ENCODE assay signal across 7 cellular contexts in genomic region chr12:92065018-92065499, GRCh38.
DNase-seq lines count a peak whose midpoint lies in the region; ATAC-seq and TF ChIP-seq lines count a peak whose summit lies in the region.

No MANE protein-coding gene starts in this region.

- ATAC-seq in GM18870 (IDR thresholded peaks at IDR 0.05; ENCODE audit: unreplicated experiment), result peak; percentile 68
- peak; percentile 56 for ATAC-seq in HG02840 (IDR thresholded peaks at IDR 0.05; ENCODE audit: low FRiP score, unreplicated experiment)
- no peak for ATAC-seq in Right ventricle myocardium superior (ENCODE audit: poor library complexity)
- no peak for ATAC-seq in gastrocnemius medialis

- H3K27me3 ChIP-seq in gastrocnemius medialis, result no peaks in the 10 kb centered on the region

- H3K4me1 ChIP-seq in gastrocnemius medialis, result no peaks in the 10 kb centered on the region

- no peaks in the 10 kb centered on the region for H3K9me3 ChIP-seq in gastrocnemius medialis

- H3K27ac ChIP-seq in gastrocnemius medialis, result no peak overlapping the region

- in situ Hi-C loops in gastrocnemius medialis (cut with MboI; ENCODE audit: low sequenced_read_pairs in 4 of 4), result no loop called here

- no peak overlapping the region for H3K4me3 ChIP-seq in gastrocnemius medialis

- peak; percentile 74 for DNase-seq in NCI-H446 treated with DMSO at 0.1 percent for 48 hours (lab: John Stamatoyannopoulos, UW)
- peak; percentile 30 for DNase-seq in dermis blood vessel endothelial cell
- DNase-seq in putamen (ENCODE audit: low spot score), result peak; percentile 54
- no peak for DNase-seq in Right ventricle myocardium superior
- DNase-seq in gastrocnemius medialis, result no peak

- intact Hi-C loops in Right ventricle myocardium superior (cut with DNase I), result no loop called here
- intact Hi-C loops in gastrocnemius medialis (cut with DNase I; ENCODE audit: low total_unique reads), result no loop called here

- H3K36me3 ChIP-seq in gastrocnemius medialis, result no peaks in the 10 kb centered on the region

- TF ChIP-seq POLR2A in gastrocnemius medialis (IDR thresholded peaks at IDR 0.05), result no peak

- TF ChIP-seq CTCF in gastrocnemius medialis (IDR thresholded peaks at IDR 0.05 in 4 of 5, conservative IDR thresholded peaks at IDR 0.05 in 1 of 5), result no peak

Comparison
In these comparisons a context has a peak if more than half of its experiments do, and no peak if none do; other contexts are left out.
1. ATAC-seq: peak in GM18870 (single experiment) and HG02840 (single experiment); none in Right ventricle myocardium superior (single experiment) and gastrocnemius medialis (0 of 2).
2. DNase-seq: peak in NCI-H446 treated with DMSO at 0.1 percent for 48 hours (single experiment), dermis blood vessel endothelial cell (single experiment) and putamen (single experiment); none in Right ventricle myocardium superior (single experiment) and gastrocnemius medialis (0 of 2).